Comparison of ENCODE assay signal across 8 cellular contexts in genomic region chr1:16537525-16537924, GRCh38. TPM values are rescaled to one million over a fixed set of nuclear protein-coding genes. Genes with fewer than 3 reads are reported as not detected.
"Had no signal": no experiment of that assay in that cellular context is flagged by ENCODE, and none has a peak within 500 bp of the region (broad histone marks: within the 10 kb centered on the region; RNA-seq: fewer than 3 reads in every experiment).

No MANE protein-coding gene starts in this region.

RNA-seq across cellular contexts. Expression of gene RNU1-1, which starts 23.4 kb away (rescaled TPM):
- total RNA-seq: osteoblast had no signal
- polyA plus RNA-seq: neural cell, ovary, psoas muscle, right cardiac atrium, sigmoid colon, small intestine, stomach had no signal
